Comparison of ENCODE assay signal across 28 cellular contexts in genomic region chr4:79088991-79089705, GRCh38.
"Had no signal": no experiment of that assay in that cellular context is flagged by ENCODE, and none has a peak within 500 bp of the region (broad histone marks: within the 10 kb centered on the region; RNA-seq: fewer than 3 reads in every experiment).

No MANE protein-coding gene starts in this region.

- FAIRE-seq: K562, RCC 7860, TTC549 had no signal

- H3K36me3 ChIP-seq: ascending aorta, SJSA1 had no signal

- H3K9me3 ChIP-seq: ascending aorta, SJSA1 had no signal

- H3K4me3 ChIP-seq: ascending aorta, K562, SJSA1 had no signal

- DNase-seq: activated CD4-positive, alpha-beta memory T cell treated with anti-CD3 and anti-CD28 coated beads for 36 hours; activated CD4-positive, alpha-beta T cell treated with anti-CD3 and anti-CD28 coated beads, Interleukin-2, amount 10 ng/mL, durations not matched to agents 7 days and 5 days; activated CD4-positive, CD25-positive, alpha-beta regulatory T cell; activated CD8-positive, alpha-beta memory T cell treated with anti-CD3 and anti-CD28 coated beads for 24 hours; activated effector memory CD4-positive, alpha-beta T cell treated with anti-CD3 and anti-CD28 coated beads, Interleukin-2, amount 50 U/mL, for 16 hours; activated naive CD4-positive, alpha-beta T cell treated with Interleukin-2 at 50 U/mL for 16 hours; activated naive CD8-positive, alpha-beta T cell treated with anti-CD3 and anti-CD28 coated beads, Interleukin-2, amount 50 U/mL, for 24 hours; activated T-cell treated with anti-CD3 and anti-CD28 coated beads, Interleukin-2, amount 50 U/mL, for 4 hours; amniotic stem cell; Karpas-422; NCI-H1105 treated with DMSO at 0.1 percent for 48 hours; NCI-H1436 treated with DMSO at 0.1 percent for 48 hours; NCI-H187; NCI-H2081 treated with DMSO at 0.1 percent for 48 hours; NCI-H226; NCI-H526 treated with DMSO at 0.1 percent for 48 hours; NCI-H82; PC-3; SHP77; T-cell; T-helper 2 cell; T1000 had no signal

- H3K4me1 ChIP-seq: ascending aorta, SJSA1 had no signal

- H3K27ac ChIP-seq: ascending aorta, SJSA1, VCaP had no signal

- H3K27me3 ChIP-seq: ascending aorta, SJSA1 had no signal
